7 cellular contexts compared by ENCODE assay signal in genomic region chr4:152779513-152780266, GRCh38.
DNase-seq lines count a peak whose midpoint lies in the region; ATAC-seq lines count a peak whose summit lies in the region.

ARFIP1 (plus strand) TSS chr4:152779954; CDS start chr4:152829634, 49,680 bp downstream.
TIGD4 (minus strand) TSS chr4:152779730; CDS start chr4:152771004, 8,726 bp downstream.

- peak; percentile 94 for ATAC-seq in GM18502 (IDR thresholded peaks at IDR 0.05; ENCODE audit: poor library complexity, unreplicated experiment)
- ATAC-seq in HG02970 (IDR thresholded peaks at IDR 0.05; ENCODE audit: low FRiP score, unreplicated experiment), result peak; percentile 92

- DNase-seq in NCI-H187 treated with DMSO at 0.1 percent for 48 hours (lab: John Stamatoyannopoulos, UW), result peak; percentile 55
- peak; percentile 88 for DNase-seq in T-helper 22 cell (ENCODE audit: low read depth)
- DNase-seq in astrocyte of the hippocampus (ENCODE audit: low read depth, low spot score), result peak; percentile 99
- DNase-seq in hippocampal formation (lab: John Stamatoyannopoulos, UW), result peak; percentile 98 to 99
- DNase-seq in retina, result peak; percentile 99

Comparison
In these comparisons a context has a peak if more than half of its experiments do, and no peak if none do; other contexts are left out.
1. Peak in every context shown above with its lines: DNase-seq and ATAC-seq.